In the genomic region with DNA sequence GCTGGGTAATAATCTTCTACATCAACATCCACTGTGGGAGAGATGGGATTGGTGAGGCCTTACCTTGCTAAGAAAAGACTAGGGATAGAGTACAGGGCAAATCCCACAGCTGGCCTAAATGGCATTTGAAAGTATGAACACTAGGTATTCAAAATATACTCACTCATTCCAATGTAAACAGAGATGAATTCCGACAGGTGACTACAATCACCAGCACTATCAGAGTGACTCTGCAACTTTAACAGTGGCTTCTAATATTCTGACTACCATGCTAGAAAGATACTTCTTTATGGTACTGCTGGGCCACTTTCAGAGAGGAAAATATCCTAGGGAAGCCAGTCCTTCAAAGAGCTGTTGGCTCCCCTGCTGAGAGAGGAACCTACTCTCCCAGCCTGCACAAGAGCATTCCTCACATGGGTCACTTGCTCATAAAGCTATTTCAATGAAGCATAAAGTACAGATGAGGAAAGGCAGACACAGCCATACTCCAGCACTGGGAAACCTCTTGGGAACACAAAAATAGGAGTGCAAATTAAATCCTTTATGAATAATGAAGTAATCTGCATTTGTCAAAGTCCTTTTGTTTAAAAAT, we compare ENCODE assay signal across 21 cellular contexts. TPM values are rescaled to one million over a fixed set of nuclear protein-coding genes. Genes with fewer than 3 reads are reported as not detected.
DNase-seq lines count a peak whose midpoint lies in the region; ATAC-seq and TF ChIP-seq lines count a peak whose summit lies in the region.
"Had no signal": no experiment of that assay in that cellular context is flagged by ENCODE, and none has a peak within 500 bp of the region (broad histone marks: within the 10 kb centered on the region; RNA-seq: fewer than 3 reads in every experiment).

No MANE protein-coding gene starts in this region.

- no peak; the same call in 1 of the 2 replicates for TF ChIP-seq RAD21 in Ishikawa (IDR thresholded peaks at IDR 0.05; ENCODE audit: low read depth)

- CTCF ChIA-PET in RWPE1 (lab: Yijun Ruan, JAX) = no interaction called here

- POLR2A ChIA-PET in RWPE1 (lab: Yijun Ruan, JAX; ENCODE audit: low non-redundant PET) = no interaction called here

- DNase-seq in DMS53 (lab: John Stamatoyannopoulos, UW) (peak; percentile 76), choroid plexus epithelial cell (ENCODE audit: low read depth) (peak; percentile 65), non-pigmented ciliary epithelial cell (ENCODE audit: low read depth) (peak; percentile 19), cerebellum (ENCODE audit: low spot score) (no peak), RWPE1 (ENCODE audit: low spot score) (no peak)
- DNase-seq: activated CD4-positive, alpha-beta T cell treated with anti-CD3 and anti-CD28 coated beads, Interleukin-2, amount 50 U/mL, for 1 hour; activated CD8-positive, alpha-beta memory T cell treated with anti-CD3 and anti-CD28 coated beads, Interleukin-2, amount 50 U/mL, for 4 hours; activated gamma-delta T cell; CD8-positive, alpha-beta T cell; DMS153; GOT3; Karpas-422; lower lobe of right lung; NCI-H146; NCI-H2171; T1000 had no signal

- no peak for ATAC-seq in HG03439 (IDR thresholded peaks at IDR 0.05; ENCODE audit: unreplicated experiment)
- no peak for ATAC-seq in HG02642 (IDR thresholded peaks at IDR 0.05; ENCODE audit: poor library complexity, unreplicated experiment)
- ATAC-seq: CD8-positive, alpha-beta T cell; WTC11 had no signal

- TF ChIP-seq CTCF in choroid plexus epithelial cell (conservative IDR thresholded peaks at IDR 0.05; ENCODE audit: low read depth, low read length) = no peak
- no peak for TF ChIP-seq CTCF in RWPE1 (conservative IDR thresholded peaks at IDR 0.05; ENCODE audit: low read depth)

- no peak overlapping the region for H3K4me3 ChIP-seq in choroid plexus epithelial cell (ENCODE audit: low read depth, low read length)
- H3K4me3 ChIP-seq: lower lobe of right lung, prostate gland had no signal

- H3K27ac ChIP-seq in RWPE1 = no peak overlapping the region
- H3K27ac ChIP-seq: lower lobe of right lung, prostate gland had no signal

- TF ChIP-seq EP300 in Ishikawa (IDR thresholded peaks at IDR 0.05; ENCODE audit: borderline replicate concordance) = peak; percentile 44; the same call in 1 of the 2 replicates

TF ChIP-seq in Ishikawa, 13 proteins besides CTCF, POLR2A, EP300 and RAD21:
- peak; percentile 51; the same call in 1 of the 2 replicates for TF ChIP-seq MAX (IDR thresholded peaks at IDR 0.05)
- no peak for TF ChIP-seq FOXM1 (IDR thresholded peaks at IDR 0.05; ENCODE audit: borderline replicate concordance, low read depth)
- no peak for TF ChIP-seq YY1 (IDR thresholded peaks at IDR 0.05; ENCODE audit: low read depth)
- no peak for TF ChIP-seq TCF12 (IDR thresholded peaks at IDR 0.05; ENCODE audit: low read depth)
- peak; percentile 58 for TF ChIP-seq TEAD4 (IDR thresholded peaks at IDR 0.05)
- TF ChIP-seq TAF1 (IDR thresholded peaks at IDR 0.05; ENCODE audit: low read depth) = no peak
- no peak for TF ChIP-seq CEBPB (IDR thresholded peaks at IDR 0.05)
- TF ChIP-seq ZBTB7A (IDR thresholded peaks at IDR 0.05; ENCODE audit: low read depth) = no peak
- TF ChIP-seq REST (IDR thresholded peaks at IDR 0.05; ENCODE audit: low read depth) = no peak
- TF ChIP-seq, protein P1, sequence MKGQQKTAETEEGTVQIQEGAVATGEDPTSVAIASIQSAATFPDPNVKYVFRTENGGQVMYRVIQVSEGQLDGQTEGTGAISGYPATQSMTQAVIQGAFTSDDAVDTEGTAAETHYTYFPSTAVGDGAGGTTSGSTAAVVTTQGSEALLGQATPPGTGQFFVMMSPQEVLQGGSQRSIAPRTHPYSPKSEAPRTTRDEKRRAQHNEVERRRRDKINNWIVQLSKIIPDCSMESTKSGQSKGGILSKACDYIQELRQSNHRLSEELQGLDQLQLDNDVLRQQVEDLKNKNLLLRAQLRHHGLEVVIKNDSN (IDR thresholded peaks at IDR 0.05) = peak; percentile 40; the same call in 1 of the 2 replicates
- TF ChIP-seq NFIC (IDR thresholded peaks at IDR 0.05) = no peak
- no peak for TF ChIP-seq CREB1 (IDR thresholded peaks at IDR 0.05; ENCODE audit: low read depth)
- no peak for TF ChIP-seq EGR1 (IDR thresholded peaks at IDR 0.05)

RNA-seq across cellular contexts. Expression of gene MAN2C1, which starts 21.5 kb away (rescaled TPM):
- total RNA-seq in cerebellum = 97.6 TPM

RNA-seq across cellular contexts. Expression of gene NEIL1, which starts 43.0 kb away (rescaled TPM):
- total RNA-seq in cerebellum = 14.2 TPM

RNA-seq across cellular contexts. Expression of gene COMMD4, which starts 54.0 kb away (rescaled TPM):
- 11.7 TPM for total RNA-seq in cerebellum

Comparison
In these comparisons a context has a peak if more than half of its experiments do, and no peak if none do; other contexts are left out.
1. DNase-seq: peak in DMS53 (single experiment), choroid plexus epithelial cell (single experiment) and non-pigmented ciliary epithelial cell (single experiment); none in cerebellum (single experiment) and RWPE1 (single experiment).